In genomic region chr5:91042856-91043255, GRCh38 we compare ENCODE assay signal across 24 cellular contexts.
DNase-seq lines count a peak whose midpoint lies in the region; ATAC-seq and TF ChIP-seq lines count a peak whose summit lies in the region.
"Had no signal": no experiment of that assay in that cellular context is flagged by ENCODE, and none has a peak within 500 bp of the region (broad histone marks: within the 10 kb centered on the region; RNA-seq: fewer than 3 reads in every experiment).

No MANE protein-coding gene starts in this region.

- H3K79me2 ChIP-seq in hepatocyte = no peaks in the 10 kb centered on the region

- WGBS in hepatocyte (ENCODE audit: low lambda C conversion rate, missing lambda C conversion rate) = 26% methylated on average over 2 of the region's 2 CpGs
- 0 to 7% methylated on average over 2 of the region's 2 CpGs for WGBS in transverse colon (ENCODE audit: low coverage in 1 of 2), 2 donors

- no peak overlapping the region for H2AFZ ChIP-seq in hepatocyte

- peak overlapping the region; percentile 30 for H3K4me2 ChIP-seq in hepatocyte
- H3K4me2 ChIP-seq: SK-N-SH had no signal

- H3K4me1 ChIP-seq in hepatocyte (ENCODE audit: insufficient read depth) (peaks cover 8% of the 10 kb centered on the region), transverse colon (peaks cover 13 to 31% (median 21%) of the 10 kb centered on the region in 4 donors), A673 (ENCODE audit: insufficient read depth, low read length, poor library complexity, severe bottlenecking) (peaks cover 22% of the 10 kb centered on the region)

- H4K20me1 ChIP-seq in hepatocyte (ENCODE audit: insufficient read depth, poor library complexity, severe bottlenecking) = no peaks in the 10 kb centered on the region

- no peaks in the 10 kb centered on the region for H3K27me3 ChIP-seq in hepatocyte
- H3K27me3 ChIP-seq in transverse colon = no peaks in the 10 kb centered on the region
- no peaks in the 10 kb centered on the region for H3K27me3 ChIP-seq in A673 (replicated peaks; ENCODE audit: insufficient read depth, low read depth, low read length, poor library complexity)
- H3K27me3 ChIP-seq: adrenal gland had no signal

- BruUV-seq in A673 (replicated peaks; lab: Mats Ljungman, UMichigan) = no TSS peak

- H3K27ac ChIP-seq in hepatocyte = peak overlapping the region; percentile 22
- H3K27ac ChIP-seq in transverse colon = peak overlapping the region; percentile 28 to 54 (median 40)
- no peak overlapping the region for H3K27ac ChIP-seq in A673 (ENCODE audit: low read depth, low read length, poor library complexity, severe bottlenecking)

- no peak for TF ChIP-seq EP300 in transverse colon (IDR thresholded peaks at IDR 0.05; ENCODE audit: low read depth)

- ATAC-seq in GM21515 (IDR thresholded peaks at IDR 0.05; ENCODE audit: unreplicated experiment) = no peak
- ATAC-seq: activated CD4-positive, CD25-positive, alpha-beta regulatory T cell treated with anti-CD3 and anti-CD28 coated beads, Interleukin-2, amount 50 U/mL, for 24 hours; HCT116; stimulated activated memory B cell treated with anti-CD40 and anti-IgM and Interleukin-4, amounts not matched to agents 10 μg/mL and 1 μg/mL and 100 μg/mL, for 72 hours had no signal

- peak; percentile 18 for DNase-seq in NCI-H748 (lab: John Stamatoyannopoulos, UW; ENCODE audit: unreplicated experiment)
- DNase-seq in NCI-H748 treated with DMSO at 0.1 percent for 48 hours (lab: John Stamatoyannopoulos, UW) = no peak
- peak; percentile 99 for DNase-seq in SK-MEL-5 (ENCODE audit: low read depth, low spot score)
- no peak for DNase-seq in hepatocyte (ENCODE audit: low spot score)
- DNase-seq in transverse colon = no peak
- no peak for DNase-seq in CD1c-positive myeloid dendritic cell (ENCODE audit: extremely low spot score)
- DNase-seq in A673 (ENCODE audit: low spot score) = no peak
- DNase-seq: activated CD4-positive, alpha-beta memory T cell treated with anti-CD3 and anti-CD28 coated beads for 36 hours; activated naive CD4-positive, alpha-beta T cell treated with anti-CD3 and anti-CD28 coated beads, Interleukin-2, amount 10 ng/mL, durations not matched to agents 7 days and 5 days; adrenal gland; AML-193; CD4-positive, alpha-beta memory T cell; hippocampal formation; Karpas-422; mammary epithelial cell; NCI-H1417 treated with DMSO at 0.1 percent for 48 hours; NCI-H82; RPMI8226; SK-N-SH; substantia nigra had no signal

- CTCF ChIA-PET in A673 (lab: Charles Lee) = no interaction called here

- H3K36me3 ChIP-seq in hepatocyte (replicated peaks; ENCODE audit: insufficient read depth, low read depth) (no peaks in the 10 kb centered on the region), transverse colon (no peaks in the 10 kb centered on the region), A673 (ENCODE audit: insufficient read depth, low read length, poor library complexity, severe bottlenecking) (no peaks in the 10 kb centered on the region)
- H3K36me3 ChIP-seq: adrenal gland had no signal

- H3K4me3 ChIP-seq in hepatocyte (no peak overlapping the region), transverse colon (no peak overlapping the region), A673 (ENCODE audit: low read depth, low read length, poor library complexity, severe bottlenecking) (no peak overlapping the region)
- H3K4me3 ChIP-seq: adrenal gland had no signal

- no peak for TF ChIP-seq CTCF in hepatocyte (IDR thresholded peaks at IDR 0.05; ENCODE audit: poor library complexity)
- TF ChIP-seq CTCF in transverse colon (IDR thresholded peaks at IDR 0.05) = no peak
- TF ChIP-seq CTCF in A673 (conservative IDR thresholded peaks at IDR 0.05; ENCODE audit: low read depth, low read length) = no peak

- TF ChIP-seq POLR2A in transverse colon (IDR thresholded peaks at IDR 0.05) = no peak

- in situ Hi-C loops in SK-MEL-5 (cut with HindIII; ENCODE audit: low pct_unique_long_range_greater_than_20kb, low sequenced_read_pairs) (no loop called here), transverse colon (cut with MboI; ENCODE audit: low pct_ligation_motif_present in 1 of 4, low pct_unique_long_range_greater_than_20kb in 1 of 4, low sequenced_read_pairs in 3 of 4) (no loop called here)

- H3K9me2 ChIP-seq in hepatocyte (replicated peaks; ENCODE audit: insufficient read depth) = no peaks in the 10 kb centered on the region
- H3K9me2 ChIP-seq: SK-N-SH had no signal

- POLR2A ChIA-PET in A673 (lab: Charles Lee; ENCODE audit: low non-redundant PET) = no interaction called here

- intact Hi-C loops in transverse colon (cut with DNase I; ENCODE audit: low total_unique reads) = no loop called here
- intact Hi-C loops in A673 (cut with micrococcal nuclease; ENCODE audit: unreplicated experiment) = no loop called here

- no peaks in the 10 kb centered on the region for H3K9me3 ChIP-seq in hepatocyte (ENCODE audit: low read depth)
- peaks cover 0 to 5% of the 10 kb centered on the region in 2 donors for H3K9me3 ChIP-seq in transverse colon
- H3K9me3 ChIP-seq in A673 (ENCODE audit: low read depth, low read length, poor library complexity, severe bottlenecking) = no peaks in the 10 kb centered on the region
- H3K9me3 ChIP-seq: adrenal gland, SK-N-SH had no signal

Comparison
In these comparisons a context has a peak if more than half of its experiments do, and no peak if none do; other contexts are left out.
1. DNase-seq: peak in NCI-H748 (single experiment) and SK-MEL-5 (single experiment); none in NCI-H748 treated with DMSO at 0.1 percent for 48 hours (single experiment), hepatocyte (single experiment), transverse colon (single experiment), CD1c-positive myeloid dendritic cell (single experiment) and A673 (single experiment).